Comparison of ENCODE assay signal across 12 cellular contexts in the genomic region with DNA sequence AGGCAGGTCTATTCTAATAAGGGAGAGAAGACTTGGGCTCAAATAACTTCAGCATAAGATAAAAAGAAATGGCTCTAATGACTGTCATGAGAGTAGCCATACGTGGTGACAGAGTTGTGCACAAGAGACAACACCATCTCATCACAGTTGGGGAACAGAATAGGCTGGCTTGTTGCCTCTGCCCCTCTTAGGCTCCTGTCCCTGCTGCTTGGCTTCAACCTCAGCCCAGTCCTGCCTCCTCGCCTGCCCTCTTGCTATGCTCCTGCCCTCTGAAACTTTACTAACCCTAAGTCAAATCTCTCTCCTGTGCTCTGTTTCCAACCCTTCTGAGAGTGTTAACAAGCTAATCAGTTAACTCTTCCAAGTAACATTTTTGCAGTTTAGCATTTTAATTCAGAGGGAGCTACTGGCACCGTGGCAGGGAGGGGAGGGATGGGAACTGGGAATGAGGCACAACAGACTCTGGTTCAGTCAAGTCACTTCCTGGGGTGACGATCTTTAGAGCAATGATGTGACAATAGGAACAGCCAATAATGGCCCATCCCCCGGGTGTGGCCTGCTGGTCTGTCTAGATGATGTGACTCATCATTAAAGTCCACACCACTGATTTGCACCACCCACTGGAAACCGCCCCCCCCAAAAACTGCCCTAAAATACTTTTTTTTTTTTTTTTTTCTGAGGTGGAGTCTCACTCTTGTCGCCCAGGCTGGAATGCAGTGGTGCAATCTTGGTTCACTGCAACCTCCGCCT. TPM values are rescaled to one million over a fixed set of nuclear protein-coding genes. Genes with fewer than 3 reads are reported as not detected.
DNase-seq lines count a peak whose midpoint lies in the region; ATAC-seq and TF ChIP-seq lines count a peak whose summit lies in the region.
"Had no signal": no experiment of that assay in that cellular context is flagged by ENCODE, and none has a peak within 500 bp of the region (broad histone marks: within the 10 kb centered on the region; RNA-seq: fewer than 3 reads in every experiment).

No MANE protein-coding gene starts in this region.

- RAD21 ChIA-PET in HCT116 (lab: Charles Lee; ENCODE audit: low non-redundant PET in 1 of 2, low total read pairs in 2 of 2, uncharacterized antibody in 2 of 2, unreplicated experiment in 2 of 2), result no interaction called here

- no peak overlapping the region for H2AK5ac ChIP-seq in mesendoderm (ENCODE audit: low read length)

- H3K36me3 ChIP-seq in HCT116 (ENCODE audit: control insufficient read depth in 1 of 2, insufficient read depth in 2 of 2, low read length in 2 of 2) (no peaks in the 10 kb centered on the region), mesendoderm (ENCODE audit: control insufficient read depth, insufficient read depth, low read length) (no peaks in the 10 kb centered on the region)
- H3K36me3 ChIP-seq in CD8-positive, alpha-beta memory T cell (ENCODE audit: insufficient read depth, low read length), result no peaks in the 10 kb centered on the region

- H3K79me1 ChIP-seq in mesendoderm (ENCODE audit: low read length), result no peaks in the 10 kb centered on the region

- H4K20me1 ChIP-seq in HCT116 (ENCODE audit: insufficient read depth), result no peaks in the 10 kb centered on the region

- no peak overlapping the region for H3K4me3 Mint-ChIP-seq in WTC11
- H3K4me3 Mint-ChIP-seq in CD8-positive, alpha-beta memory T cell, result no peak overlapping the region
- H3K4me3 Mint-ChIP-seq in stimulated activated effector memory CD8-positive, alpha-beta T cell treated with anti-CD3 and anti-CD28 coated beads, Interleukin-12 subunit alpha, Interleukin-12 subunit beta, amount 100 ng/mL, for 72 hours, result no peak overlapping the region
- H3K4me3 Mint-ChIP-seq: activated T-helper 17 cell treated with anti-CD3 and anti-CD28 coated beads, Interleukin-2, amount 50 U/mL, for 72 hours had no signal

- no peak overlapping the region for H3K23ac ChIP-seq in mesendoderm (ENCODE audit: low read length)

- intact Hi-C loops in HCT116 (cut with micrococcal nuclease), result no loop called here

- H3K18ac ChIP-seq in mesendoderm (ENCODE audit: low read length), result no peak overlapping the region

- no peak for TF ChIP-seq POLR2A in HCT116 (IDR thresholded peaks at IDR 0.05; ENCODE audit: borderline replicate concordance, extremely low read depth, insufficient read depth, insufficient read length)

- TF ChIP-seq CTCF in HCT116 (IDR thresholded peaks at IDR 0.05 in 2 of 3, conservative IDR thresholded peaks at IDR 0.05 in 1 of 3; ENCODE audit: borderline replicate concordance in 1 of 3, insufficient read depth in 1 of 3, low read depth in 2 of 3, low read length in 2 of 3) (no peak), WTC11 (IDR thresholded peaks at IDR 0.05) (no peak)

- H4K8ac ChIP-seq in mesendoderm (ENCODE audit: low read depth, low read length), result no peak overlapping the region

- H3K4me2 ChIP-seq in HCT116 (ENCODE audit: low read length) (peak overlapping the region; percentile 36), mesendoderm (ENCODE audit: low read length) (no peak overlapping the region)

- H3K36me3 Mint-ChIP-seq in WTC11, result no peaks in the 10 kb centered on the region
- H3K36me3 Mint-ChIP-seq in CD8-positive, alpha-beta memory T cell, result no peaks in the 10 kb centered on the region
- H3K36me3 Mint-ChIP-seq in stimulated activated effector memory CD8-positive, alpha-beta T cell treated with anti-CD3 and anti-CD28 coated beads, Interleukin-12 subunit alpha, Interleukin-12 subunit beta, amount 100 ng/mL, for 72 hours, result peaks cover 1% of the 10 kb centered on the region

- H2BK5ac ChIP-seq in mesendoderm (ENCODE audit: low read length), result no peak overlapping the region

- no peaks in the 10 kb centered on the region for H3K9me2 ChIP-seq in HCT116 (ENCODE audit: insufficient read depth)

- H4K5ac ChIP-seq in mesendoderm (ENCODE audit: low read length), result no peak overlapping the region

- no peak for TF ChIP-seq RAD21 in HCT116 (IDR thresholded peaks at IDR 0.05; ENCODE audit: low read depth)

- CTCF ChIA-PET in HCT116 (lab: Charles Lee) (no interaction called here), WTC11 (lab: Charles Lee) (interaction anchor here (0.7 kb wide), 1 partner anchor 65 kb away, joined by 3 read pairs; no protein-coding TSS in a partner anchor)
- CTCF ChIA-PET in CD8-positive, alpha-beta memory T cell (lab: Charles Lee), result no interaction called here

- H3K27ac ChIP-seq in HCT116 (ENCODE audit: low read depth, low read length), result no peak overlapping the region
- no peak overlapping the region for H3K27ac ChIP-seq in mesendoderm (ENCODE audit: low read depth, low read length)
- H3K27ac ChIP-seq in CD8-positive, alpha-beta memory T cell (ENCODE audit: low read depth, low read length), result no peak overlapping the region

- DNase-seq in COLO668 (lab: John Stamatoyannopoulos, UW; ENCODE audit: unreplicated experiment) (peak; percentile 6), HCT116 (ENCODE audit: low read depth, low spot score) (peak; percentile 36), WTC11 (ENCODE audit: low spot score) (no peak), mesendoderm (peak; percentile 24), DMS153 (lab: John Stamatoyannopoulos, UW) (no peak), NK-92 (lab: John Stamatoyannopoulos, UW; ENCODE audit: unreplicated experiment) (no peak)
- no peak for DNase-seq in CD8-positive, alpha-beta memory T cell
- DNase-seq in stimulated activated effector memory CD8-positive, alpha-beta T cell treated with anti-CD3 and anti-CD28 coated beads, Interleukin-12 subunit alpha, Interleukin-12 subunit beta, amount 100 ng/mL, for 72 hours (ENCODE audit: low spot score in 2 of 2), result no peak
- DNase-seq: left cardiac atrium, NCI-H2029, OCI-M1 had no signal

- H2BK120ac ChIP-seq in mesendoderm (ENCODE audit: low read depth, low read length), result no peak overlapping the region

- no peak overlapping the region for H3K4ac ChIP-seq in mesendoderm (ENCODE audit: low read depth, low read length)

- no peak overlapping the region for H2AFZ ChIP-seq in HCT116 (ENCODE audit: low read depth, low read length, poor library complexity, severe bottlenecking)

- H3K56ac ChIP-seq in mesendoderm (ENCODE audit: low read length), result no peak overlapping the region

- POLR2A ChIA-PET in HCT116 (lab: Charles Lee), result no interaction called here
- POLR2A ChIA-PET in WTC11 (lab: Charles Lee), result no interaction called here
- POLR2A ChIA-PET in CD8-positive, alpha-beta memory T cell (lab: Charles Lee), result no interaction called here

- H3K27me3 Mint-ChIP-seq in WTC11 (ENCODE audit: low read depth), result no peaks in the 10 kb centered on the region
- peaks cover 4 to 13% of the 10 kb centered on the region in 2 donors for H3K27me3 Mint-ChIP-seq in CD8-positive, alpha-beta memory T cell
- H3K27me3 Mint-ChIP-seq: activated T-helper 17 cell treated with anti-CD3 and anti-CD28 coated beads, Interleukin-2, amount 50 U/mL, for 72 hours had no signal

- no peak overlapping the region for H2BK15ac ChIP-seq in mesendoderm (replicated peaks; ENCODE audit: low read depth)

- no peaks in the 10 kb centered on the region; the same call in 1 of the 2 replicates for H3K9me3 Mint-ChIP-seq in WTC11
- no peaks in the 10 kb centered on the region for H3K9me3 Mint-ChIP-seq in CD8-positive, alpha-beta memory T cell
- no peaks in the 10 kb centered on the region for H3K9me3 Mint-ChIP-seq in stimulated activated effector memory CD8-positive, alpha-beta T cell treated with anti-CD3 and anti-CD28 coated beads, Interleukin-12 subunit alpha, Interleukin-12 subunit beta, amount 100 ng/mL, for 72 hours
- H3K9me3 Mint-ChIP-seq: activated T-helper 17 cell treated with anti-CD3 and anti-CD28 coated beads, Interleukin-2, amount 50 U/mL, for 72 hours had no signal

- peaks cover 0 to 13% of the 10 kb centered on the region in 2 experiments; a peak in 2 of 4 replicates for H3K4me1 ChIP-seq in HCT116 (ENCODE audit: control insufficient read depth in 1 of 2, insufficient read depth in 2 of 2, low read length in 2 of 2)
- no peaks in the 10 kb centered on the region for H3K4me1 ChIP-seq in mesendoderm (ENCODE audit: control insufficient read depth, low read depth, low read length)
- H3K4me1 ChIP-seq in CD8-positive, alpha-beta memory T cell (ENCODE audit: insufficient read depth, low read length), result no peaks in the 10 kb centered on the region

- peak overlapping the region; percentile 58; the same call in 1 of the 2 replicates for H3K27ac Mint-ChIP-seq in WTC11
- H3K27ac Mint-ChIP-seq in CD8-positive, alpha-beta memory T cell, result peak overlapping the region in 1 of 8 donors; percentile 5
- no peak overlapping the region for H3K27ac Mint-ChIP-seq in stimulated activated effector memory CD8-positive, alpha-beta T cell treated with anti-CD3 and anti-CD28 coated beads, Interleukin-12 subunit alpha, Interleukin-12 subunit beta, amount 100 ng/mL, for 72 hours
- H3K27ac Mint-ChIP-seq: activated T-helper 17 cell treated with anti-CD3 and anti-CD28 coated beads, Interleukin-2, amount 50 U/mL, for 72 hours had no signal

- no peaks in the 10 kb centered on the region; the same call in 1 of the 2 replicates for H3K4me1 Mint-ChIP-seq in WTC11
- peaks cover 0 to 4% (median 0%) of the 10 kb centered on the region in 3 donors for H3K4me1 Mint-ChIP-seq in CD8-positive, alpha-beta memory T cell
- H3K4me1 Mint-ChIP-seq in stimulated activated effector memory CD8-positive, alpha-beta T cell treated with anti-CD3 and anti-CD28 coated beads, Interleukin-12 subunit alpha, Interleukin-12 subunit beta, amount 100 ng/mL, for 72 hours, result peaks cover under 1% of the 10 kb centered on the region

- no peak overlapping the region for H3K4me3 ChIP-seq in HCT116 (replicated peaks in 1 of 2; ENCODE audit: low read depth in 1 of 2, low read length in 2 of 2)
- H3K4me3 ChIP-seq in mesendoderm (ENCODE audit: low read length), result no peak overlapping the region
- no peak overlapping the region for H3K4me3 ChIP-seq in CD8-positive, alpha-beta memory T cell (ENCODE audit: low read length)

- WGBS in mesendoderm (ENCODE audit: extremely low coverage, insufficient coverage, low lambda C conversion rate), result no CpG with 5 or more reads among the region's 8 CpGs

- no peak overlapping the region for H3K9ac ChIP-seq in HCT116 (ENCODE audit: low read length)
- H3K9ac ChIP-seq in mesendoderm (ENCODE audit: low read length), result no peak overlapping the region

- no peaks in the 10 kb centered on the region for H3K27me3 ChIP-seq in HCT116 (ENCODE audit: insufficient read depth, low read length)
- H3K27me3 ChIP-seq in mesendoderm (ENCODE audit: insufficient read depth, low read length, poor library complexity), result no peaks in the 10 kb centered on the region
- H3K27me3 ChIP-seq in CD8-positive, alpha-beta memory T cell (ENCODE audit: insufficient read depth, low read length, poor library complexity, severe bottlenecking), result no peaks in the 10 kb centered on the region

- ATAC-seq in HCT116 (peak; percentile 85), WTC11 (no peak)
- ATAC-seq in stimulated activated effector memory CD8-positive, alpha-beta T cell treated with anti-CD3 and anti-CD28 coated beads, Interleukin-12 subunit alpha, Interleukin-12 subunit beta, amount 100 ng/mL, for 72 hours, result no peak
- ATAC-seq: activated T-helper 17 cell treated with anti-CD3 and anti-CD28 coated beads, Interleukin-2, amount 50 U/mL, for 72 hours had no signal

- H3K9me3 ChIP-seq in HCT116 (ENCODE audit: control insufficient read depth in 1 of 2, insufficient read depth in 1 of 2, low read depth in 1 of 2, low read length in 2 of 2), result no peaks in the 10 kb centered on the region
- H3K9me3 ChIP-seq in CD8-positive, alpha-beta memory T cell (ENCODE audit: low read length), result no peaks in the 10 kb centered on the region

- no TSS peak for BruUV-seq in HCT116 (replicated peaks; lab: Mats Ljungman, UMichigan)

- no peaks in the 10 kb centered on the region for H3K79me2 ChIP-seq in HCT116 (ENCODE audit: insufficient read depth, low read length)
- no peaks in the 10 kb centered on the region for H3K79me2 ChIP-seq in mesendoderm (ENCODE audit: control insufficient read depth, insufficient read depth, low read length)

RNA-seq across cellular contexts. Expression of a gene that starts 35.5 kb away (rescaled TPM):
- total RNA-seq in HCT116 (2021; ENCODE audit: unreplicated experiment) (0.69 TPM), WTC11 (2021) (0.73 to 0.94 TPM (median 0.87 TPM) in 3 replicates)
- 1.4 and 1.6 TPM in 2 replicates for polyA plus RNA-seq in HCT116 (2012)
- polyA plus RNA-seq in mesendoderm (2013, experiment 1 of 2), result 0.69 TPM
- 0.55 TPM for polyA plus RNA-seq in mesendoderm (2013, experiment 2 of 2)
- under 1 TPM in 1 of 2 experiments, not detected in 1; 0.20 TPM for total RNA-seq in CD8-positive, alpha-beta memory T cell
- not detected for polyA plus RNA-seq in CD8-positive, alpha-beta memory T cell

Comparison
In these comparisons a context has a peak if more than half of its experiments do, and no peak if none do; other contexts are left out.
1. DNase-seq: peak in COLO668 (single experiment), HCT116 (single experiment) and mesendoderm (single experiment); none in WTC11 (single experiment), CD8-positive, alpha-beta memory T cell (0 of 5), stimulated activated effector memory CD8-positive, alpha-beta T cell treated with anti-CD3 and anti-CD28 coated beads, Interleukin-12 subunit alpha, Interleukin-12 subunit beta, amount 100 ng/mL, for 72 hours (0 of 2), DMS153 (single experiment) and NK-92 (single experiment).